Comparison of ENCODE assay signal across 9 cellular contexts in the genomic region with DNA sequence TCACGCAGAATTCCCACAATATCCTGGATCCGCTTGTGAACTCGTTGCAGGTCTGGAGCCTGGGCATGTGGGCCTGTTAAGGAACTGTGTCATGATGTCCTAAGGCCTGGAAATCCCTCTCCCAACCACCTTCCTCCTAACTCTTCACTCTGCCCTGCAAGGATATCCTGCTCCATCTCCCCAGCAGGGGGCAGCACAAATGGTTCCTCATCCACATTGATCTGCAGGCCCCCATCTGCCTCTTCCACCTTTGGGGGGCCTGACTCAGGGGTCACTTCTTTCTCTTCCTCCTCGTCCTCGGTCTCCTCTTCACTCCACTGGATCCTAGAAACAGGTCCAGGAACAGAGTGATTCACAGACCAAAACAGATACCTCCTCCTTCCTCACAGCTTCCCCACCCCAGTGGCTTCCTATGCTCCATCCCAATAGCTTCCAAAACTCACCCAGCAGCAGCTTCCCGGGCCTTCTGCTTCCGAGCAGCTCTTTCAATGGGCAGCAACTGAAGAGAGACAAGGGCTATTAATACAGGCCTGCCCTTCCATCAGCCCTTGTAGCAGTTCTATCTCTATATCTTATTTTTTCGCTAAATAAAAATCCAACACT. TPM values are rescaled to one million over a fixed set of nuclear protein-coding genes. Genes with fewer than 3 reads are reported as not detected.
A peak's percentile ranks its signal among the peaks of the same experiment; 100 is the strongest.
DNase-seq lines count a peak whose midpoint lies in the region; ATAC-seq and TF ChIP-seq lines count a peak whose summit lies in the region.
"Had no signal": no experiment of that assay in that cellular context is flagged by ENCODE, and none has a peak within 500 bp of the region (broad histone marks: within the 10 kb centered on the region; RNA-seq: fewer than 3 reads in every experiment).

No MANE protein-coding gene starts in this region.

- no peak for TF ChIP-seq POLR2A in tibial nerve (IDR thresholded peaks at IDR 0.05)

- peaks cover 30% of the 10 kb centered on the region for H3K4me1 Mint-ChIP-seq in activated CD4-positive, alpha-beta T cell treated with anti-CD3 and anti-CD28 coated beads, Interleukin-2, amount 10 ng/mL, durations not matched to agents 24 days and 14 days
- H3K4me1 Mint-ChIP-seq in naive B cell = peaks cover 20 to 38% (median 35%) of the 10 kb centered on the region in 3 donors

- no peak for TF ChIP-seq EP300 in tibial nerve (IDR thresholded peaks at IDR 0.05)

- H3K36me3 Mint-ChIP-seq in activated CD4-positive, alpha-beta T cell treated with anti-CD3 and anti-CD28 coated beads, Interleukin-2, amount 10 ng/mL, durations not matched to agents 24 days and 14 days (ENCODE audit: low read depth) = peaks cover 83% of the 10 kb centered on the region
- peaks cover 6 to 7% of the 10 kb centered on the region in 2 donors for H3K36me3 Mint-ChIP-seq in naive B cell

- H3K9me3 Mint-ChIP-seq in activated CD4-positive, alpha-beta T cell treated with anti-CD3 and anti-CD28 coated beads, Interleukin-2, amount 10 ng/mL, durations not matched to agents 24 days and 14 days = no peaks in the 10 kb centered on the region
- no peaks in the 10 kb centered on the region for H3K9me3 Mint-ChIP-seq in naive B cell
- H3K9me3 Mint-ChIP-seq: dendritic cell treated with granulocyte-macrophage colony-stimulating factor and Interleukin-4, amounts not matched to agents 40 ng/mL and 50 ng/mL, for 4 days had no signal

- TF ChIP-seq CTCF in GM12801 (IDR thresholded peaks at IDR 0.05; ENCODE audit: extremely low read depth, insufficient read length) (peak; percentile 45), tibial nerve (IDR thresholded peaks at IDR 0.05) (peak; percentile 44 to 69 (median 61))

- WGBS in tibial nerve, 2 donors = 75% methylated on average over 8 of the region's 8 CpGs

- H3K4me1 ChIP-seq in tibial nerve = peaks cover 0 to 10% (median 8%) of the 10 kb centered on the region in 4 donors

- H3K4me3 ChIP-seq in tibial nerve = no peak overlapping the region

- no peak overlapping the region for H3K27ac ChIP-seq in tibial nerve

- H3K9me3 ChIP-seq in tibial nerve = no peaks in the 10 kb centered on the region

- no peaks in the 10 kb centered on the region for H3K27me3 Mint-ChIP-seq in activated CD4-positive, alpha-beta T cell treated with anti-CD3 and anti-CD28 coated beads, Interleukin-2, amount 10 ng/mL, durations not matched to agents 24 days and 14 days
- no peaks in the 10 kb centered on the region for H3K27me3 Mint-ChIP-seq in naive B cell
- H3K27me3 Mint-ChIP-seq: dendritic cell treated with granulocyte-macrophage colony-stimulating factor and Interleukin-4, amounts not matched to agents 40 ng/mL and 50 ng/mL, for 4 days had no signal

- intact Hi-C loops in activated CD4-positive, alpha-beta T cell treated with anti-CD3 and anti-CD28 coated beads, Interleukin-2, amount 10 ng/mL, durations not matched to agents 24 days and 14 days (cut with micrococcal nuclease) = no loop called here

- peak in 1 of 2 donors; percentile 21 for ATAC-seq in naive B cell (ENCODE audit: low read depth in 2 of 2)
- ATAC-seq in GM19395 (IDR thresholded peaks at IDR 0.05; ENCODE audit: unreplicated experiment) = no peak

- no peak overlapping the region for H3K27ac Mint-ChIP-seq in activated CD4-positive, alpha-beta T cell treated with anti-CD3 and anti-CD28 coated beads, Interleukin-2, amount 10 ng/mL, durations not matched to agents 24 days and 14 days
- no peak overlapping the region for H3K27ac Mint-ChIP-seq in naive B cell
- H3K27ac Mint-ChIP-seq: dendritic cell treated with granulocyte-macrophage colony-stimulating factor and Interleukin-4, amounts not matched to agents 40 ng/mL and 50 ng/mL, for 4 days had no signal

- H3K27me3 ChIP-seq in tibial nerve = no peaks in the 10 kb centered on the region

- DNase-seq in NAMALWA (ENCODE audit: low spot score) (peak; percentile 73), dedifferentiated amniotic fluid mesenchymal stem cell (ENCODE audit: extremely low spot score) (peak; percentile 27), naive B cell (peak; percentile 53), tibial nerve (ENCODE audit: low spot score in 2 of 2) (peak in 1 of 2 donors; percentile 61), NCI-H510A (lab: John Stamatoyannopoulos, UW) (no peak)
- DNase-seq in activated CD4-positive, alpha-beta T cell treated with anti-CD3 and anti-CD28 coated beads, Interleukin-2, amount 10 ng/mL, durations not matched to agents 24 days and 14 days = peak; percentile 91

- H3K36me3 ChIP-seq in tibial nerve = peaks cover 0 to 71% (median 27%) of the 10 kb centered on the region in 3 donors

- no peak overlapping the region for H3K4me3 Mint-ChIP-seq in activated CD4-positive, alpha-beta T cell treated with anti-CD3 and anti-CD28 coated beads, Interleukin-2, amount 10 ng/mL, durations not matched to agents 24 days and 14 days
- H3K4me3 Mint-ChIP-seq in naive B cell = peak overlapping the region in 2 of 8 donors; percentile 12 to 73
- H3K4me3 Mint-ChIP-seq: dendritic cell treated with granulocyte-macrophage colony-stimulating factor and Interleukin-4, amounts not matched to agents 40 ng/mL and 50 ng/mL, for 4 days had no signal

RNA-seq across cellular contexts. Expression of gene NOP2, which starts 4.5 kb away (rescaled TPM):
- 192 and 193 TPM in 2 replicates for total RNA-seq in activated CD4-positive, alpha-beta T cell treated with anti-CD3 and anti-CD28 coated beads, Interleukin-2, amount 10 ng/mL, durations not matched to agents 24 days and 14 days
- 10 to 100 TPM; 11.7 to 27.6 (median 17.5) TPM for polyA plus RNA-seq in naive B cell (ENCODE audit: low read depth in 6 of 6)
- total RNA-seq in tibial nerve = 10 to 100 TPM; 16.1 to 30.9 (median 24.3) TPM

RNA-seq across cellular contexts. Expression of gene IFFO1, which starts 7.7 kb away (rescaled TPM):
- 16.0 and 16.9 TPM in 2 replicates for total RNA-seq in activated CD4-positive, alpha-beta T cell treated with anti-CD3 and anti-CD28 coated beads, Interleukin-2, amount 10 ng/mL, durations not matched to agents 24 days and 14 days
- polyA plus RNA-seq in naive B cell (ENCODE audit: low read depth in 6 of 6) = 10 to 100 TPM in 1 of 6 donors, 1 to 10 TPM in 5; 4.6 to 15.3 (median 6.3) TPM
- total RNA-seq in tibial nerve = 10 to 100 TPM; 44.6 to 58.6 (median 55.3) TPM

RNA-seq across cellular contexts. Expression of gene GAPDH, which starts 29.2 kb away (rescaled TPM):
- 4,585 and 4,599 TPM in 2 replicates for total RNA-seq in activated CD4-positive, alpha-beta T cell treated with anti-CD3 and anti-CD28 coated beads, Interleukin-2, amount 10 ng/mL, durations not matched to agents 24 days and 14 days
- polyA plus RNA-seq in naive B cell (ENCODE audit: low read depth in 6 of 6) = 1,000 to 10,000 TPM in 1 of 6 donors, 100 to 1,000 TPM in 5; 607 to 1,152 (median 779) TPM
- total RNA-seq in tibial nerve = 1,000 to 10,000 TPM; 1,360 to 2,316 (median 1,728) TPM

RNA-seq across cellular contexts. Expression of gene CHD4, which starts 43.6 kb away (rescaled TPM):
- 356 and 363 TPM in 2 replicates for total RNA-seq in activated CD4-positive, alpha-beta T cell treated with anti-CD3 and anti-CD28 coated beads, Interleukin-2, amount 10 ng/mL, durations not matched to agents 24 days and 14 days
- polyA plus RNA-seq in naive B cell (ENCODE audit: low read depth in 6 of 6) = 10 to 100 TPM; 26.6 to 67.1 (median 44.5) TPM
- total RNA-seq in tibial nerve = 100 to 1,000 TPM; 192 to 256 (median 242) TPM
